8 cellular contexts compared by ENCODE assay signal in the genomic region with DNA sequence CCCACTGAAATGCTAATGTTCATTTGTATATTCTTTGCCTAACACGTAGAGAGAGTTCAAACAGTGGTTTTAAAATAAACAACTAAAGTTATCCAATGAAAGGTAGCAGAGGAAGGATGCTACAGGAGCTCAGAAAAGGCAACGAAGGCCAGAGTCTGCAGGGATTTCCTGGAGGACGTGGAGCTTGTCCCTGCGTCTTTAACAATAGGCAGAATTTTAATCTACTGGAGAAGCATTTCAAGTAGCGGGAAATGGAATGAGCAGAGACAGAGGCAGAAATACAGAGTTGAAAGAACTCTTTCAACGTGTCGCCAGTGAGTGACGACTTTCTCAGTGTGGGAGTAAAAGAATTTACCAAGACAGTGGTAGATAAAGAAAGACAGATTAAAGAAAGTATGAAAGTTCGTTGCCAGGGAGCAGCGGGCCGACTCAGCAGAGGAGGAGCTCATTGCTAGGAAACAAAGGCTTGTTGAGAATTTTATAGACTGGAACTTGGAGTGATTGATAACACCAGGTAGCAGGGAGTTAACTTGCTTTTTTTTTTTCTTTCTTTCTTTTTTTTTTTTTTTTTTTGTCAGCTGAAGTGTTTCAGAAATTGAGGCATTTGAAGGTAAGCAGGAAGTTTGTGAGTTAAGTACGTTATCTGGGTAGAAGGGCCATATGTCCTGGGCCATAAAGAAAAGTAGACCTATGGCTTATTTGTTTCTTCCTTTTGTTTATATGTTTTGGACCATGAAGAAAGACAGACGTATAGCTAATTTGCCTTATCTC. TPM values are rescaled to one million over a fixed set of nuclear protein-coding genes. Genes with fewer than 3 reads are reported as not detected.
A peak's percentile ranks its signal among the peaks of the same experiment; 100 is the strongest.
DNase-seq lines count a peak whose midpoint lies in the region; ATAC-seq and TF ChIP-seq lines count a peak whose summit lies in the region.

No MANE protein-coding gene starts in this region.

- H3K27me3 ChIP-seq in HUES6 (ENCODE audit: control insufficient read depth, insufficient read depth, low read length) (no peaks in the 10 kb centered on the region), kidney epithelial cell (ENCODE audit: control insufficient read depth, insufficient read depth, low read length) (no peaks in the 10 kb centered on the region)

- no peaks in the 10 kb centered on the region for H3K36me3 ChIP-seq in HUES6 (ENCODE audit: control insufficient read depth, insufficient read depth, low read length)
- H3K36me3 ChIP-seq in kidney epithelial cell (ENCODE audit: control insufficient read depth, insufficient read depth, low read length), result no peaks in the 10 kb centered on the region

- ATAC-seq in GM21447 (IDR thresholded peaks at IDR 0.05; ENCODE audit: unreplicated experiment) (peak; percentile 34), T-cell (replicated peaks in 1 of 4) (peak; percentile 33 to 73 (median 37))
- ATAC-seq in central memory CD8-positive, alpha-beta T cell (replicated peaks; ENCODE audit: extremely low read depth, poor library complexity, severe bottlenecking), result peak; percentile 20

- H3K9me3 Mint-ChIP-seq in T-cell, result no peaks in the 10 kb centered on the region
- no peaks in the 10 kb centered on the region for H3K9me3 Mint-ChIP-seq in central memory CD8-positive, alpha-beta T cell

- H3K27me3 Mint-ChIP-seq in T-cell, result peaks cover 0 to 3% of the 10 kb centered on the region in 2 donors
- H3K27me3 Mint-ChIP-seq in central memory CD8-positive, alpha-beta T cell, result no peaks in the 10 kb centered on the region

- peaks cover 7% of the 10 kb centered on the region; the same call in 1 of the 2 replicates for H3K4me1 ChIP-seq in HUES6 (ENCODE audit: control insufficient read depth, insufficient read depth, low read length)

- H3K27ac Mint-ChIP-seq in T-cell, result peak overlapping the region; percentile 87 to 96
- peak overlapping the region; percentile 97 for H3K27ac Mint-ChIP-seq in central memory CD8-positive, alpha-beta T cell (ENCODE audit: low read depth)

- no peaks in the 10 kb centered on the region for H3K36me3 Mint-ChIP-seq in T-cell
- H3K36me3 Mint-ChIP-seq in central memory CD8-positive, alpha-beta T cell (ENCODE audit: insufficient read depth), result peaks cover 11% of the 10 kb centered on the region

- DNase-seq in DMS153 treated with DMSO at 0.1 percent for 48 hours (lab: John Stamatoyannopoulos, UW; ENCODE audit: unreplicated experiment) (peak; percentile 56), T-cell (peak in 27 of 34 experiments; percentile 9 to 50 (median 20)), kidney epithelial cell (ENCODE audit: low read depth) (peak; percentile 39), GM19240 (ENCODE audit: insufficient read length, low spot score) (no peak)
- DNase-seq in central memory CD8-positive, alpha-beta T cell (ENCODE audit: low spot score in 2 of 2), result no peak
- peak; percentile 7 to 24 for DNase-seq in stimulated activated CD4-positive, alpha-beta T cell treated with anti-CD3 and anti-CD28 coated beads, Interleukin-1b, Interleukin-23, amount 100 ng/mL, for 4 hours (ENCODE audit: low read depth in 2 of 2)

- no peak for TF ChIP-seq CTCF in kidney epithelial cell (IDR thresholded peaks at IDR 0.05; ENCODE audit: insufficient read depth, low read length, poor library complexity, severe bottlenecking)

- no peaks in the 10 kb centered on the region for H3K9me3 ChIP-seq in HUES6 (ENCODE audit: control insufficient read depth, insufficient read depth, low read depth, low read length)

- H3K4me1 Mint-ChIP-seq in T-cell, result peaks cover 38 to 52% (median 41%) of the 10 kb centered on the region in 3 donors
- peaks cover 31% of the 10 kb centered on the region for H3K4me1 Mint-ChIP-seq in central memory CD8-positive, alpha-beta T cell

- CTCF ChIA-PET in T-cell (lab: Charles Lee), result interaction anchor here (0.6 to 2.4 kb wide), 7 partner anchors 14 to 1067 kb away, joined by 3 to 18 read pairs (median 7); no protein-coding TSS in a partner anchor

- H3K27ac ChIP-seq in HUES6 (ENCODE audit: low read depth, low read length), result no peak overlapping the region

- H3K9ac ChIP-seq in HUES6 (ENCODE audit: low read length), result no peak overlapping the region

- H3K4me3 Mint-ChIP-seq in T-cell, result peak overlapping the region; percentile 98 to 100 (median 100)
- peak overlapping the region; percentile 96 for H3K4me3 Mint-ChIP-seq in central memory CD8-positive, alpha-beta T cell

- POLR2A ChIA-PET in T-cell (lab: Charles Lee), result interaction anchor here (0.6 to 1.1 kb wide), 4 partner anchors 9 to 67 kb away, joined by 3 to 19 read pairs (median 6); a partner anchor contains a TSS

- H3K4me3 ChIP-seq in HUES6 (ENCODE audit: low read depth, low read length) (peak overlapping the region; percentile 98), kidney epithelial cell (ENCODE audit: low read depth, low read length) (peak overlapping the region; percentile 75)

RNA-seq across cellular contexts. Expression of a gene that starts 0.6 kb away (rescaled TPM):
- total RNA-seq in T-cell, result 10 to 100 TPM; 32.0 to 36.6 (median 33.1) TPM
- total RNA-seq in kidney epithelial cell, result 60.3 and 67.0 TPM in 2 replicates

RNA-seq across cellular contexts. Expression of a gene that starts 29.9 kb away (rescaled TPM):
- total RNA-seq in T-cell (10 to 100 TPM; 43.0 to 46.9 (median 45.8) TPM), kidney epithelial cell (56.4 and 58.5 TPM in 2 replicates)

Comparison
In these comparisons a context has a peak if more than half of its experiments do, and no peak if none do; other contexts are left out.
1. DNase-seq: peak in DMS153 treated with DMSO at 0.1 percent for 48 hours (single experiment), T-cell (27 of 34), kidney epithelial cell (single experiment) and stimulated activated CD4-positive, alpha-beta T cell treated with anti-CD3 and anti-CD28 coated beads, Interleukin-1b, Interleukin-23, amount 100 ng/mL, for 4 hours (2 of 2); none in central memory CD8-positive, alpha-beta T cell (0 of 2) and GM19240 (single experiment).
2. Peak in every context shown above with its lines, with median percentiles within 50 percentile points of each other: ATAC-seq.